In the genomic region with DNA sequence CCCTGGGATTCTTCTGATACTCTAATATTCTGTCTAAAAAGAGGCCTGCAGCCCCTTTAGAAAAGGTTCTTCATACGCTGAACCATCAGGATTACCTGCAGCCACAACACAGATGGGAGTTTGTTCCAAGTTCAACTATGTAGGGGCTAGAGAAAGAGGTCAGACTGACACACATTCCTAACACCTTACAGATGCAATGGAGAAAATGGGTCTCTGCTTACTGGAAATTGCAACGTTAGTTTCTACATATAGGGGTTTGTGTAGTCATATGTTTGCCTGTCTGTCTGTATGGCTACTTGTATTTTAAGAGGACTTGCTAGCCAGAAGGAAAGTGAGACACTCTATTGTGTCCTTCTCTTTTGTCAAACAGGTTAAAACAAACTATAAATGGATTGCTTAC, we compare ENCODE assay signal across 34 cellular contexts.
"Had no signal": no experiment of that assay in that cellular context is flagged by ENCODE, and none has a peak within 500 bp of the region (broad histone marks: within the 10 kb centered on the region; RNA-seq: fewer than 3 reads in every experiment).

No MANE protein-coding gene starts in this region.

- H3K4me1 Mint-ChIP-seq: activated CD4-positive, alpha-beta T cell treated with anti-CD3 and anti-CD28 coated beads for 36 hours; activated CD4-positive, alpha-beta T cell treated with anti-CD3 and anti-CD28 coated beads, Interleukin-2, amount 10 ng/mL, durations not matched to agents 24 days and 14 days; activated CD8-positive, alpha-beta memory T cell treated with anti-CD3 and anti-CD28 coated beads, Interleukin-2, amount 10 ng/mL, durations not matched to agents 7 days and 5 days; activated naive CD4-positive, alpha-beta T cell treated with anti-CD3 and anti-CD28 coated beads, Interleukin-2, amount 10 ng/mL, durations not matched to agents 7 days and 5 days; activated naive CD8-positive, alpha-beta T cell treated with anti-CD3 and anti-CD28 coated beads, Interleukin-2, amount 10 ng/mL, durations not matched to agents 7 days and 5 days; central memory CD8-positive, alpha-beta T cell; T-helper 17 cell had no signal

- H3K27me3 ChIP-seq: ascending aorta, brain microvascular endothelial cell, esophagus muscularis mucosa, foreskin keratinocyte, gastroesophageal sphincter had no signal

- H3K27ac Mint-ChIP-seq: activated CD4-positive, alpha-beta memory T cell treated with anti-CD3 and anti-CD28 coated beads for 36 hours; activated CD4-positive, alpha-beta T cell treated with anti-CD3 and anti-CD28 coated beads for 36 hours; activated CD4-positive, alpha-beta T cell treated with anti-CD3 and anti-CD28 coated beads, Interleukin-2, amount 10 ng/mL, durations not matched to agents 24 days and 14 days; activated CD8-positive, alpha-beta memory T cell treated with anti-CD3 and anti-CD28 coated beads, Interleukin-2, amount 10 ng/mL, durations not matched to agents 7 days and 5 days; activated CD8-positive, alpha-beta T cell treated with anti-CD3 and anti-CD28 coated beads, Interleukin-2, amount 10 ng/mL, durations not matched to agents 7 days and 5 days; activated naive CD4-positive, alpha-beta T cell treated with anti-CD3 and anti-CD28 coated beads, Interleukin-2, amount 10 ng/mL, durations not matched to agents 7 days and 5 days; activated naive CD4-positive, alpha-beta T cell treated with anti-CD3 and anti-CD28 coated beads, Interleukin-2, amount 50 U/mL, for 72 hours; activated naive CD8-positive, alpha-beta T cell treated with anti-CD3 and anti-CD28 coated beads, Interleukin-2, amount 10 ng/mL, durations not matched to agents 7 days and 5 days; activated T-helper 1 cell treated with anti-CD3 and anti-CD28 coated beads, Interleukin-12 subunit alpha, Interleukin-12 subunit beta, Interleukin-2, Interleukin-4 antibody, amounts not matched to agents 30 ng/mL and 10 ng/mL and 1 ng/mL, durations not matched to agents 14 hours and 24 hours and 36 hours; activated T-helper 2 cell treated with anti-CD3 and anti-CD28 coated beads, Interferon-gamma antibody, Interleukin-2, Interleukin-4, amounts not matched to agents 10 μg/mL and 5 μg/mL and 100 μg/mL, durations not matched to agents 14 hours and 24 hours and 36 hours; effector memory CD8-positive, alpha-beta T cell; T-helper 17 cell; T-helper 2 cell treated with Interferon-gamma antibody and Interleukin-4, amounts not matched to agents 5 μg/mL and 100 μg/mL, for 36 hours had no signal

- FAIRE-seq: bronchial epithelial cell, colon had no signal

- H3K9me3 Mint-ChIP-seq: activated CD4-positive, alpha-beta T cell treated with anti-CD3 and anti-CD28 coated beads, Interleukin-2, amount 10 ng/mL, durations not matched to agents 24 days and 14 days; activated naive CD4-positive, alpha-beta T cell treated with anti-CD3 and anti-CD28 coated beads, Interleukin-2, amount 10 ng/mL, durations not matched to agents 7 days and 5 days; activated T-helper 2 cell treated with anti-CD3 and anti-CD28 coated beads, Interferon-gamma antibody, Interleukin-2, Interleukin-4, amounts not matched to agents 10 μg/mL and 5 μg/mL and 100 μg/mL, durations not matched to agents 14 hours and 24 hours and 36 hours had no signal

- H3K4me3 Mint-ChIP-seq: activated CD4-positive, alpha-beta memory T cell treated with anti-CD3 and anti-CD28 coated beads for 36 hours; activated CD4-positive, alpha-beta T cell treated with anti-CD3 and anti-CD28 coated beads for 36 hours; activated CD4-positive, alpha-beta T cell treated with anti-CD3 and anti-CD28 coated beads, Interleukin-2, amount 10 ng/mL, durations not matched to agents 24 days and 14 days; activated CD8-positive, alpha-beta memory T cell treated with anti-CD3 and anti-CD28 coated beads, Interleukin-2, amount 10 ng/mL, durations not matched to agents 7 days and 5 days; activated CD8-positive, alpha-beta T cell treated with anti-CD3 and anti-CD28 coated beads, Interleukin-2, amount 10 ng/mL, durations not matched to agents 7 days and 5 days; activated naive CD4-positive, alpha-beta T cell treated with anti-CD3 and anti-CD28 coated beads, Interleukin-2, amount 10 ng/mL, durations not matched to agents 7 days and 5 days; activated naive CD8-positive, alpha-beta T cell treated with anti-CD3 and anti-CD28 coated beads, Interleukin-2, amount 10 ng/mL, durations not matched to agents 7 days and 5 days; activated T-helper 1 cell treated with anti-CD3 and anti-CD28 coated beads, Interleukin-12 subunit alpha, Interleukin-12 subunit beta, Interleukin-2, Interleukin-4 antibody, amounts not matched to agents 30 ng/mL and 10 ng/mL and 1 ng/mL, durations not matched to agents 14 hours and 24 hours and 36 hours; central memory CD8-positive, alpha-beta T cell; effector memory CD8-positive, alpha-beta T cell; T-helper 17 cell; T-helper 2 cell treated with Interferon-gamma antibody and Interleukin-4, amounts not matched to agents 5 μg/mL and 100 μg/mL, for 36 hours had no signal

- DNase-seq: activated CD4-positive, alpha-beta memory T cell treated with anti-CD3 and anti-CD28 coated beads for 36 hours; activated CD4-positive, alpha-beta T cell treated with anti-CD3 and anti-CD28 coated beads for 36 hours; activated CD4-positive, alpha-beta T cell treated with anti-CD3 and anti-CD28 coated beads, Interleukin-2, amount 10 ng/mL, durations not matched to agents 24 days and 14 days; activated CD4-positive, CD25-positive, alpha-beta regulatory T cell; activated CD4-positive, CD25-positive, alpha-beta regulatory T cell treated with anti-CD3 and anti-CD28 coated beads, Interleukin-2, amount 50 U/mL, for 72 hours; activated CD8-positive, alpha-beta memory T cell treated with anti-CD3 and anti-CD28 coated beads, Interleukin-2, amount 10 ng/mL, durations not matched to agents 7 days and 5 days; activated CD8-positive, alpha-beta memory T cell treated with anti-CD3 and anti-CD28 coated beads, Interleukin-2, amount 50 U/mL, for 4 hours; activated CD8-positive, alpha-beta T cell treated with anti-CD3 and anti-CD28 coated beads, Interleukin-2, amount 10 ng/mL, durations not matched to agents 7 days and 5 days; activated effector memory CD4-positive, alpha-beta T cell treated with anti-CD3 and anti-CD28 coated beads, Interleukin-2, amount 50 U/mL, for 16 hours; activated naive CD4-positive, alpha-beta T cell treated with anti-CD3 and anti-CD28 coated beads, Interleukin-2, amount 10 ng/mL, durations not matched to agents 7 days and 5 days; activated naive CD8-positive, alpha-beta T cell treated with anti-CD3 and anti-CD28 coated beads, Interleukin-2, amount 10 ng/mL, durations not matched to agents 7 days and 5 days; activated T-cell treated with anti-CD3 and anti-CD28 coated beads, Interleukin-2, amount 50 U/mL, for 1 hour; activated T-cell treated with anti-CD3 and anti-CD28 coated beads, Interleukin-2, amount 50 U/mL, for 48 hours; brain microvascular endothelial cell; cortex of kidney; dermis blood vessel endothelial cell; effector CD4-positive, alpha-beta T cell; effector memory CD8-positive, alpha-beta T cell; erythroblast; foreskin keratinocyte; SW 1271; T-helper 1 cell; T-helper 17 cell; T1000 had no signal

- H3K4me1 ChIP-seq: ascending aorta, gastroesophageal sphincter had no signal

- H3K27ac ChIP-seq: ascending aorta, brain microvascular endothelial cell, esophagus muscularis mucosa, foreskin keratinocyte, gastroesophageal sphincter had no signal

- ATAC-seq: activated CD4-positive, alpha-beta T cell treated with anti-CD3 and anti-CD28 coated beads for 36 hours; activated CD8-positive, alpha-beta memory T cell treated with anti-CD3 and anti-CD28 coated beads, Interleukin-2, amount 10 ng/mL, durations not matched to agents 7 days and 5 days; activated CD8-positive, alpha-beta T cell treated with anti-CD3 and anti-CD28 coated beads, Interleukin-2, amount 10 ng/mL, durations not matched to agents 7 days and 5 days; activated naive CD4-positive, alpha-beta T cell treated with anti-CD3 and anti-CD28 coated beads, Interleukin-2, amount 50 U/mL, for 72 hours; effector memory CD8-positive, alpha-beta T cell; foreskin keratinocyte; gastroesophageal sphincter; T-helper 17 cell had no signal

- H3K27me3 Mint-ChIP-seq: activated CD4-positive, alpha-beta memory T cell treated with anti-CD3 and anti-CD28 coated beads for 36 hours; activated CD4-positive, alpha-beta T cell treated with anti-CD3 and anti-CD28 coated beads for 36 hours; activated CD4-positive, alpha-beta T cell treated with anti-CD3 and anti-CD28 coated beads, Interleukin-2, amount 10 ng/mL, durations not matched to agents 24 days and 14 days; activated CD8-positive, alpha-beta memory T cell treated with anti-CD3 and anti-CD28 coated beads, Interleukin-2, amount 10 ng/mL, durations not matched to agents 7 days and 5 days; activated naive CD4-positive, alpha-beta T cell treated with anti-CD3 and anti-CD28 coated beads, Interleukin-2, amount 10 ng/mL, durations not matched to agents 7 days and 5 days; activated naive CD8-positive, alpha-beta T cell treated with anti-CD3 and anti-CD28 coated beads, Interleukin-2, amount 10 ng/mL, durations not matched to agents 7 days and 5 days; central memory CD8-positive, alpha-beta T cell; effector memory CD8-positive, alpha-beta T cell; T-helper 17 cell had no signal

- H3K4me3 ChIP-seq: ascending aorta, esophagus muscularis mucosa, gastroesophageal sphincter had no signal

- H3K36me3 Mint-ChIP-seq: activated CD4-positive, alpha-beta memory T cell treated with anti-CD3 and anti-CD28 coated beads for 36 hours; activated CD8-positive, alpha-beta memory T cell treated with anti-CD3 and anti-CD28 coated beads, Interleukin-2, amount 10 ng/mL, durations not matched to agents 7 days and 5 days; activated naive CD4-positive, alpha-beta T cell treated with anti-CD3 and anti-CD28 coated beads, Interleukin-2, amount 10 ng/mL, durations not matched to agents 7 days and 5 days; activated naive CD4-positive, alpha-beta T cell treated with anti-CD3 and anti-CD28 coated beads, Interleukin-2, amount 50 U/mL, for 72 hours; activated naive CD8-positive, alpha-beta T cell treated with anti-CD3 and anti-CD28 coated beads, Interleukin-2, amount 10 ng/mL, durations not matched to agents 7 days and 5 days had no signal

- H3K36me3 ChIP-seq: ascending aorta, brain microvascular endothelial cell, esophagus muscularis mucosa, gastroesophageal sphincter had no signal
